ENCODE assay signal across 2 cellular contexts in genomic region chr2:27583390-27583915, GRCh38.
TF ChIP-seq lines count a peak whose summit lies in the region.

No MANE protein-coding gene starts in this region.

TF ChIP-seq in IMR-90, 13 proteins besides CTCF, POLR2A, EP300 and RAD21:
- TF ChIP-seq MAZ (IDR thresholded peaks at IDR 0.05; ENCODE audit: borderline replicate concordance, low read depth, low read length) (no peak), RFX5 (IDR thresholded peaks at IDR 0.05; ENCODE audit: low read depth, low read length) (no peak), NFE2L2 (IDR thresholded peaks at IDR 0.05; ENCODE audit: low read depth, low read length) (no peak)

TF ChIP-seq in GM12878, 131 proteins besides CTCF, POLR2A, EP300 and RAD21:
- TF ChIP-seq PBX3 (IDR thresholded peaks at IDR 0.05; ENCODE audit: insufficient replicate concordance, low read depth, low read length) = no peak
- peak; percentile 9; the same call in 1 of the 2 replicates for TF ChIP-seq RUNX3 (IDR thresholded peaks at IDR 0.05; ENCODE audit: low read length)
- no peak for TF ChIP-seq ZNF687 (IDR thresholded peaks at IDR 0.05)
- peak; percentile 52; the same call in 1 of the 2 replicates for TF ChIP-seq ZNF24 (IDR thresholded peaks at IDR 0.05)
